ENCODE assay signal across 30 cellular contexts in genomic region chr18:62386616-62387015, GRCh38.
"Had no signal": no experiment of that assay in that cellular context is flagged by ENCODE, and none has a peak within 500 bp of the region (broad histone marks: within the 10 kb centered on the region; RNA-seq: fewer than 3 reads in every experiment).

No MANE protein-coding gene starts in this region.

- H3K36me3 ChIP-seq: esophagus muscularis mucosa, gastroesophageal sphincter, heart left ventricle, lower lobe of right lung, neutrophil, prostate gland, right atrium auricular region, suprapubic skin, transverse colon, vagina had no signal

- H3K27ac Mint-ChIP-seq: endodermal cell; natural killer cell; stimulated activated naive CD8-positive, alpha-beta T cell treated with anti-CD3 and anti-CD28 coated beads, Interleukin-15, amount 100 ng/mL, for 72 hours had no signal

- H3K9me3 Mint-ChIP-seq: natural killer cell had no signal

- H3K36me3 Mint-ChIP-seq: natural killer cell had no signal

- ATAC-seq: foreskin keratinocyte; gastroesophageal sphincter; heart left ventricle; left cardiac atrium; left ventricle myocardium superior; lower lobe of right lung; natural killer cell; sciatic nerve; stimulated activated naive CD8-positive, alpha-beta T cell treated with anti-CD3 and anti-CD28 coated beads, Interleukin-15, amount 100 ng/mL, for 72 hours had no signal

- H3K9ac ChIP-seq: parathyroid adenoma had no signal

- H3K4me1 Mint-ChIP-seq: endodermal cell; natural killer cell; stimulated activated naive CD8-positive, alpha-beta T cell treated with anti-CD3 and anti-CD28 coated beads, Interleukin-15, amount 100 ng/mL, for 72 hours had no signal

- DNase-seq: dorsolateral prefrontal cortex; effector CD8-positive, alpha-beta T cell; endodermal cell; foreskin keratinocyte; heart left ventricle; kidney; left cardiac atrium; left ventricle myocardium superior; lower lobe of right lung; natural killer cell; stimulated activated CD4-positive, alpha-beta T cell treated with anti-CD3 and anti-CD28 coated beads, Interleukin-12 subunit alpha, Interleukin-12 subunit beta, amount 100 ng/mL, for 4 hours; stimulated activated CD4-positive, alpha-beta T cell treated with anti-CD3 and anti-CD28 coated beads, Interleukin-1b, Interleukin-23, amount 100 ng/mL, for 48 hours; stimulated activated CD4-positive, alpha-beta T cell treated with anti-CD3 and anti-CD28 coated beads, Interleukin-4, amount 100 ng/mL, for 1 hour; stimulated activated CD8-positive, alpha-beta memory T cell treated with anti-CD3 and anti-CD28 coated beads, Interleukin-4, amount 100 ng/mL, for 48 hours; stimulated activated naive CD4-positive, alpha-beta T cell; stimulated activated naive CD8-positive, alpha-beta T cell treated with anti-CD3 and anti-CD28 coated beads, Interleukin-15, amount 100 ng/mL, for 72 hours; transverse colon had no signal

- H3K4me3 Mint-ChIP-seq: endodermal cell; natural killer cell; neural crest cell; stimulated activated naive CD8-positive, alpha-beta T cell treated with anti-CD3 and anti-CD28 coated beads, Interleukin-15, amount 100 ng/mL, for 72 hours had no signal

- H3K4me3 ChIP-seq: coronary artery, dorsolateral prefrontal cortex, esophagus muscularis mucosa, gastroesophageal sphincter, heart left ventricle, hepatocyte, lower lobe of right lung, prostate gland, right atrium auricular region, smooth muscle cell, suprapubic skin, transverse colon, vagina had no signal

- H3K79me2 ChIP-seq: hepatocyte, parathyroid adenoma had no signal

- H2AFZ ChIP-seq: hepatocyte, parathyroid adenoma had no signal

- H3K4me2 ChIP-seq: hepatocyte, smooth muscle cell had no signal

- H3K27me3 ChIP-seq: foreskin keratinocyte, neutrophil, right atrium auricular region, suprapubic skin, vagina had no signal

- H3K4me1 ChIP-seq: foreskin keratinocyte, gastroesophageal sphincter, lower lobe of right lung, parathyroid adenoma, prostate gland, right atrium auricular region, suprapubic skin, vagina had no signal

- H3K27ac ChIP-seq: coronary artery, dorsolateral prefrontal cortex, esophagus muscularis mucosa, foreskin keratinocyte, gastroesophageal sphincter, heart left ventricle, hepatocyte, lower lobe of right lung, neutrophil, parathyroid adenoma, prostate gland, right atrium auricular region, suprapubic skin, transverse colon, vagina had no signal

- H3K27me3 Mint-ChIP-seq: stimulated activated naive CD8-positive, alpha-beta T cell treated with anti-CD3 and anti-CD28 coated beads, Interleukin-15, amount 100 ng/mL, for 72 hours had no signal

- H3K9me3 ChIP-seq: esophagus muscularis mucosa, gastroesophageal sphincter, lower lobe of right lung, neutrophil, prostate gland, right atrium auricular region, suprapubic skin, transverse colon, vagina had no signal
